Comparison of ENCODE assay signal across 14 cellular contexts in the genomic region with DNA sequence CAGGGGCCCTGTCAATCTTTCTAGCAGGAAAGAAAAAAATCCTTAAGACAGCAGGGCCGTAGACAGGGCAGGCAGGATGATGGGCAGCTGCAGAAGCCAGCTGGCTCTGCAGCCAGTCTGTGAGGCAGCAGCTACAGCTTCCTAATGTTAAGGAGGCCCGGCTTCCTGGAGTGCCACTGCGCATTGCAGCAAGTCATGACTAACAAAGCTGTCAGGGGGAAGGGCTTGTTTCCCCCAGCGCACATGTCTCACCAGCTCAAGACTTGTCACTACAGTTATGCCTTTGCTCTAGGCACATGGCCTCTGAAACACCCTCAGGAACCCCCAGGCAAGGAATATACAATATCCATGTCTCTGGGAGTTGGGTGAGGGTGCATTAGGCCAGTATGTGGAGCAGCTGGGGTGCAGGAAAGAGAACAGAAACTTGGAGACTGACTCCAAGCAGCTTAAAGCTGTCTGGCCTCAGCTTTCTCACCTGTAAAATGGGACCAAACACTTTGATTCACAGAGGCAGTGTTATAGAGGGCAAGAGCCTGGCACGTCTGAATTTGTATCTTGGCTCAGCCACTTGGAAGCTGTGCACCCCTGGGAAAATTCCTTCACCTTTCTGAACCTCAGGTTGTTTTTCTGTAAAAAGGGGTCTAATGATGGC.
A peak's percentile ranks its signal among the peaks of the same experiment; 100 is the strongest.
DNase-seq lines count a peak whose midpoint lies in the region; ATAC-seq and TF ChIP-seq lines count a peak whose summit lies in the region.
"Had no signal": no experiment of that assay in that cellular context is flagged by ENCODE, and none has a peak within 500 bp of the region (broad histone marks: within the 10 kb centered on the region; RNA-seq: fewer than 3 reads in every experiment).

No MANE protein-coding gene starts in this region.

- no peak for TF ChIP-seq POLR2A in uterus (IDR thresholded peaks at IDR 0.05)

- H3K4me1 ChIP-seq in uterus, result no peaks in the 10 kb centered on the region

- H3K27ac ChIP-seq in uterus, result no peak overlapping the region

- H3K27me3 Mint-ChIP-seq in endothelial cell (ENCODE audit: unreplicated experiment) (peaks cover 4% of the 10 kb centered on the region), nephron (ENCODE audit: low read depth) (peaks cover 24% of the 10 kb centered on the region)
- H3K27me3 Mint-ChIP-seq in effector memory CD8-positive, alpha-beta T cell, result no peaks in the 10 kb centered on the region
- H3K27me3 Mint-ChIP-seq: activated naive CD8-positive, alpha-beta T cell treated with anti-CD3 and anti-CD28 coated beads, Interleukin-2, amount 50 U/mL, for 24 hours had no signal

- no peaks in the 10 kb centered on the region for H3K9me3 Mint-ChIP-seq in endothelial cell (ENCODE audit: unreplicated experiment)
- H3K9me3 Mint-ChIP-seq in nephron, result peaks cover 2% of the 10 kb centered on the region
- H3K9me3 Mint-ChIP-seq in effector memory CD8-positive, alpha-beta T cell, result peaks cover 10 to 15% of the 10 kb centered on the region in 2 donors

- no peak overlapping the region for H3K27ac Mint-ChIP-seq in endothelial cell (ENCODE audit: unreplicated experiment)
- peak overlapping the region; percentile 25 to 81 (median 44) for H3K27ac Mint-ChIP-seq in nephron
- H3K27ac Mint-ChIP-seq in effector memory CD8-positive, alpha-beta T cell, result no peak overlapping the region
- H3K27ac Mint-ChIP-seq: activated naive CD8-positive, alpha-beta T cell treated with anti-CD3 and anti-CD28 coated beads, Interleukin-2, amount 50 U/mL, for 24 hours had no signal

- no peaks in the 10 kb centered on the region for H3K36me3 ChIP-seq in uterus

- no peak for ATAC-seq in effector memory CD8-positive, alpha-beta T cell (replicated peaks)
- ATAC-seq in GM21360 (IDR thresholded peaks at IDR 0.05; ENCODE audit: unreplicated experiment), result no peak
- ATAC-seq: activated naive CD8-positive, alpha-beta T cell treated with anti-CD3 and anti-CD28 coated beads, Interleukin-2, amount 50 U/mL, for 24 hours; stimulated activated naive CD8-positive, alpha-beta T cell treated with anti-CD3 and anti-CD28 coated beads, Interleukin-15, Interleukin-2, amounts not matched to agents 100 U/mL and 50 U/mL, for 24 hours had no signal

- H3K4me3 ChIP-seq in uterus, result no peak overlapping the region

- H3K27me3 ChIP-seq in uterus, result no peaks in the 10 kb centered on the region

- TF ChIP-seq CTCF in endothelial cell (IDR thresholded peaks at IDR 0.05; ENCODE audit: unreplicated experiment), result no peak
- no peak for TF ChIP-seq CTCF in nephron (IDR thresholded peaks at IDR 0.05; ENCODE audit: unreplicated experiment in 3 of 3)
- TF ChIP-seq CTCF in uterus (IDR thresholded peaks at IDR 0.05), result no peak

- intact Hi-C loops in uterus (cut with DNase I; ENCODE audit: low total_unique reads), result no loop called here

- no peaks in the 10 kb centered on the region for H3K9me3 ChIP-seq in uterus

- H3K36me3 Mint-ChIP-seq in endothelial cell (ENCODE audit: low read depth, unreplicated experiment) (no peaks in the 10 kb centered on the region), nephron (ENCODE audit: low read depth) (no peaks in the 10 kb centered on the region)
- H3K36me3 Mint-ChIP-seq in effector memory CD8-positive, alpha-beta T cell (ENCODE audit: insufficient read depth), result no peaks in the 10 kb centered on the region

- peaks cover 2% of the 10 kb centered on the region for H3K4me1 Mint-ChIP-seq in endothelial cell (ENCODE audit: unreplicated experiment)
- H3K4me1 Mint-ChIP-seq in nephron, result peaks cover 23% of the 10 kb centered on the region
- no peaks in the 10 kb centered on the region for H3K4me1 Mint-ChIP-seq in effector memory CD8-positive, alpha-beta T cell (ENCODE audit: low read depth in 2 of 2)
- H3K4me1 Mint-ChIP-seq: activated naive CD8-positive, alpha-beta T cell treated with anti-CD3 and anti-CD28 coated beads, Interleukin-2, amount 50 U/mL, for 24 hours had no signal

- no peak overlapping the region for H3K4me3 Mint-ChIP-seq in endothelial cell (ENCODE audit: unreplicated experiment)
- H3K4me3 Mint-ChIP-seq in nephron, result no peak overlapping the region
- no peak overlapping the region for H3K4me3 Mint-ChIP-seq in effector memory CD8-positive, alpha-beta T cell
- H3K4me3 Mint-ChIP-seq: activated naive CD8-positive, alpha-beta T cell treated with anti-CD3 and anti-CD28 coated beads, Interleukin-2, amount 50 U/mL, for 24 hours had no signal

- peak; percentile 48 for DNase-seq in Daoy (ENCODE audit: low read depth)
- peak; percentile 12 for DNase-seq in NCI-H82 treated with DMSO at 0.1 percent for 48 hours (lab: John Stamatoyannopoulos, UW; ENCODE audit: unreplicated experiment)
- peak; percentile 11 for DNase-seq in endothelial cell (ENCODE audit: low spot score)
- DNase-seq in effector memory CD8-positive, alpha-beta T cell, result no peak
- no peak for DNase-seq in activated gamma-delta T cell (lab: John Stamatoyannopoulos, UW)
- DNase-seq in uterus, result no peak
- DNase-seq: activated naive CD8-positive, alpha-beta T cell treated with anti-CD3 and anti-CD28 coated beads, Interleukin-2, amount 50 U/mL, for 24 hours; Kasumi-1; mammary epithelial cell; SHP77; stimulated activated CD4-positive, alpha-beta T cell treated with anti-CD3 and anti-CD28 coated beads, Interleukin-4, amount 100 ng/mL, for 4 hours; stimulated activated naive CD8-positive, alpha-beta T cell treated with anti-CD3 and anti-CD28 coated beads, Interleukin-15, Interleukin-2, amounts not matched to agents 100 U/mL and 50 U/mL, for 24 hours had no signal

Comparison
In these comparisons a context has a peak if more than half of its experiments do, and no peak if none do; other contexts are left out.
1. DNase-seq: peak in Daoy (single experiment), NCI-H82 treated with DMSO at 0.1 percent for 48 hours (single experiment) and endothelial cell (single experiment); none in effector memory CD8-positive, alpha-beta T cell (0 of 3), activated gamma-delta T cell (single experiment) and uterus (0 of 2).
2. H3K27ac Mint-ChIP-seq: peak in nephron (3 of 3); none in endothelial cell (single experiment) and effector memory CD8-positive, alpha-beta T cell (0 of 2).